ENCODE assay signal across 35 cellular contexts in genomic region chr2:59019551-59020164, GRCh38.
"Had no signal": no experiment of that assay in that cellular context is flagged by ENCODE, and none has a peak within 500 bp of the region (broad histone marks: within the 10 kb centered on the region; RNA-seq: fewer than 3 reads in every experiment).

No MANE protein-coding gene starts in this region.

- H3K27ac ChIP-seq: adrenal gland, brain microvascular endothelial cell, cardiac muscle cell, Peyer's patch, SJSA1 had no signal

- H3K4me3 Mint-ChIP-seq: activated CD4-positive, alpha-beta T cell treated with anti-CD3 and anti-CD28 coated beads, Interleukin-2, amount 10 ng/mL, durations not matched to agents 24 days and 14 days; activated CD8-positive, alpha-beta T cell treated with anti-CD3 and anti-CD28 coated beads for 36 hours; activated naive CD4-positive, alpha-beta T cell treated with anti-CD3 and anti-CD28 coated beads, Interleukin-2, amount 50 U/mL, for 24 hours; activated naive CD8-positive, alpha-beta T cell treated with anti-CD3 and anti-CD28 coated beads, Interleukin-2, amount 10 ng/mL, durations not matched to agents 7 days and 5 days; activated T-cell treated with anti-CD3 and anti-CD28 coated beads, Interleukin-2, amount 50 U/mL, for 72 hours; activated T-helper 17 cell treated with anti-CD3 and anti-CD28 coated beads, Interleukin-2, amount 50 U/mL, for 72 hours; T-helper 1 cell treated with Interleukin-12 subunit alpha and Interleukin-12 subunit beta and Interleukin-4 antibody, amounts not matched to agents 30 μg/mL and 1 μg/mL, for 36 hours; T-helper 2 cell treated with Interferon-gamma antibody and Interleukin-4, amounts not matched to agents 5 μg/mL and 100 μg/mL, for 36 hours had no signal

- H3K9me3 ChIP-seq: adrenal gland, MG63, Peyer's patch, SJSA1, SK-N-SH had no signal

- H3K4me3 ChIP-seq: adrenal gland, cardiac muscle cell, MG63, Peyer's patch, SJSA1 had no signal

- H3K9me3 Mint-ChIP-seq: activated CD4-positive, alpha-beta T cell treated with anti-CD3 and anti-CD28 coated beads, Interleukin-2, amount 10 ng/mL, durations not matched to agents 24 days and 14 days; activated CD8-positive, alpha-beta T cell treated with anti-CD3 and anti-CD28 coated beads for 36 hours; activated naive CD4-positive, alpha-beta T cell treated with anti-CD3 and anti-CD28 coated beads, Interleukin-2, amount 50 U/mL, for 24 hours; activated naive CD8-positive, alpha-beta T cell treated with anti-CD3 and anti-CD28 coated beads, Interleukin-2, amount 10 ng/mL, durations not matched to agents 7 days and 5 days; activated T-cell treated with anti-CD3 and anti-CD28 coated beads, Interleukin-2, amount 50 U/mL, for 72 hours; T-helper 1 cell treated with Interleukin-12 subunit alpha and Interleukin-12 subunit beta and Interleukin-4 antibody, amounts not matched to agents 30 μg/mL and 1 μg/mL, for 36 hours; T-helper 2 cell treated with Interferon-gamma antibody and Interleukin-4, amounts not matched to agents 5 μg/mL and 100 μg/mL, for 36 hours had no signal

- H3K27me3 ChIP-seq: adrenal gland, brain microvascular endothelial cell, cardiac muscle cell, MG63, Peyer's patch, SJSA1 had no signal

- H3K36me3 ChIP-seq: adrenal gland, brain microvascular endothelial cell, cardiac muscle cell, MG63, Peyer's patch, SJSA1 had no signal

- H3K9me2 ChIP-seq: SK-N-SH had no signal

- H3K9ac ChIP-seq: SK-N-SH had no signal

- H3K27me3 Mint-ChIP-seq: activated CD4-positive, alpha-beta T cell treated with anti-CD3 and anti-CD28 coated beads, Interleukin-2, amount 10 ng/mL, durations not matched to agents 24 days and 14 days; activated CD8-positive, alpha-beta T cell treated with anti-CD3 and anti-CD28 coated beads for 36 hours; activated naive CD4-positive, alpha-beta T cell treated with anti-CD3 and anti-CD28 coated beads, Interleukin-2, amount 50 U/mL, for 24 hours; activated naive CD8-positive, alpha-beta T cell treated with anti-CD3 and anti-CD28 coated beads, Interleukin-2, amount 10 ng/mL, durations not matched to agents 7 days and 5 days had no signal

- H3K4me1 ChIP-seq: adrenal gland, Peyer's patch, SJSA1 had no signal

- H3K36me3 Mint-ChIP-seq: activated naive CD4-positive, alpha-beta T cell treated with anti-CD3 and anti-CD28 coated beads, Interleukin-2, amount 50 U/mL, for 24 hours; activated naive CD8-positive, alpha-beta T cell treated with anti-CD3 and anti-CD28 coated beads, Interleukin-2, amount 10 ng/mL, durations not matched to agents 7 days and 5 days had no signal

- ATAC-seq: activated CD8-positive, alpha-beta T cell treated with anti-CD3 and anti-CD28 coated beads for 36 hours; activated T-cell treated with anti-CD3 and anti-CD28 coated beads, Interleukin-2, amount 50 U/mL, for 72 hours; activated T-helper 17 cell treated with anti-CD3 and anti-CD28 coated beads, Interleukin-2, amount 50 U/mL, for 72 hours; PC-3 had no signal

- H3K27ac Mint-ChIP-seq: activated CD4-positive, alpha-beta T cell treated with anti-CD3 and anti-CD28 coated beads, Interleukin-2, amount 10 ng/mL, durations not matched to agents 24 days and 14 days; activated CD8-positive, alpha-beta T cell treated with anti-CD3 and anti-CD28 coated beads for 36 hours; activated naive CD4-positive, alpha-beta T cell treated with anti-CD3 and anti-CD28 coated beads, Interleukin-2, amount 50 U/mL, for 24 hours; activated naive CD8-positive, alpha-beta T cell treated with anti-CD3 and anti-CD28 coated beads, Interleukin-2, amount 10 ng/mL, durations not matched to agents 7 days and 5 days; activated T-cell treated with anti-CD3 and anti-CD28 coated beads, Interleukin-2, amount 50 U/mL, for 72 hours; activated T-helper 17 cell treated with anti-CD3 and anti-CD28 coated beads, Interleukin-2, amount 50 U/mL, for 72 hours; T-helper 1 cell treated with Interleukin-12 subunit alpha and Interleukin-12 subunit beta and Interleukin-4 antibody, amounts not matched to agents 30 μg/mL and 1 μg/mL, for 36 hours; T-helper 2 cell treated with Interferon-gamma antibody and Interleukin-4, amounts not matched to agents 5 μg/mL and 100 μg/mL, for 36 hours had no signal

- DNase-seq: activated CD4-positive, alpha-beta T cell treated with anti-CD3 and anti-CD28 coated beads, Interleukin-2, amount 10 ng/mL, durations not matched to agents 24 days and 14 days; activated CD4-positive, alpha-beta T cell treated with anti-CD3 and anti-CD28 coated beads, Interleukin-2, amount 50 U/mL, for 4 hours; activated CD8-positive, alpha-beta T cell treated with anti-CD3 and anti-CD28 coated beads for 36 hours; activated effector memory CD4-positive, alpha-beta T cell treated with anti-CD3 and anti-CD28 coated beads, Interleukin-2, amount 50 U/mL, for 16 hours; activated naive CD4-positive, alpha-beta T cell treated with Interleukin-2 at 50 U/mL for 16 hours; activated naive CD8-positive, alpha-beta T cell treated with anti-CD3 and anti-CD28 coated beads, Interleukin-2, amount 10 ng/mL, durations not matched to agents 7 days and 5 days; activated T-cell treated with anti-CD3 and anti-CD28 coated beads, Interleukin-2, amount 50 U/mL, for 1 hour; activated T-cell treated with anti-CD3 and anti-CD28 coated beads, Interleukin-2, amount 50 U/mL, for 72 hours; adrenal gland; anterior cingulate cortex; brain microvascular endothelial cell; Kasumi-1; KG1; MG63; NCI-H1048; NCI-H1105 treated with DMSO at 0.1 percent for 48 hours; NCI-H1436; NCI-H1694; NCI-H2029; NCI-H345; NCI-H526; NCI-H748 treated with DMSO at 0.1 percent for 48 hours; NK-92 treated with Interleukin-12 subunit alpha and Interleukin-12 subunit beta, amount 100 ng/mL, for 24 hours; PC-3; Peyer's patch; RPMI8226; SHP77 treated with DMSO at 0.1 percent for 48 hours; SK-N-SH had no signal

- H3K4me1 Mint-ChIP-seq: activated CD4-positive, alpha-beta T cell treated with anti-CD3 and anti-CD28 coated beads, Interleukin-2, amount 10 ng/mL, durations not matched to agents 24 days and 14 days; activated naive CD4-positive, alpha-beta T cell treated with anti-CD3 and anti-CD28 coated beads, Interleukin-2, amount 50 U/mL, for 24 hours; activated naive CD8-positive, alpha-beta T cell treated with anti-CD3 and anti-CD28 coated beads, Interleukin-2, amount 10 ng/mL, durations not matched to agents 7 days and 5 days; activated T-helper 17 cell treated with anti-CD3 and anti-CD28 coated beads, Interleukin-2, amount 50 U/mL, for 72 hours had no signal

- FAIRE-seq: TTC549 had no signal

- H3K4me2 ChIP-seq: SK-N-SH had no signal
